ENCODE assay signal across 12 cellular contexts in genomic region chr22:48489551-48490512, GRCh38.
DNase-seq lines count a peak whose midpoint lies in the region; ATAC-seq, FAIRE-seq and TF ChIP-seq lines count a peak whose summit lies in the region.
"Had no signal": no experiment of that assay in that cellular context is flagged by ENCODE, and none has a peak within 500 bp of the region (broad histone marks: within the 10 kb centered on the region; RNA-seq: fewer than 3 reads in every experiment).

No MANE protein-coding gene starts in this region.

- in situ Hi-C loops in HepG2 (cut with HindIII; ENCODE audit: extremely low pct_ligation_motif_present, low pct_unique_long_range_greater_than_20kb): loop anchor here (5.0 to 25.0 kb wide), 3 partner anchors 648 to 1278 kb away; no protein-coding TSS in a partner anchor

- peaks cover 0 to 9% of the 10 kb centered on the region in 2 donors for H3K27me3 ChIP-seq in right lobe of liver
- H3K27me3 ChIP-seq in HepG2 (ENCODE audit: control insufficient read depth in 1 of 2, insufficient read depth in 2 of 2, low read length in 2 of 2): peaks cover 1 to 55% of the 10 kb centered on the region in 2 experiments; a peak in 3 of 5 replicates
- peaks cover 8% of the 10 kb centered on the region for H3K27me3 ChIP-seq in fibroblast of lung (ENCODE audit: control insufficient read depth, insufficient read depth, low read length)
- no peaks in the 10 kb centered on the region for H3K27me3 ChIP-seq in neural cell (ENCODE audit: insufficient read depth, low read depth, low read length)
- no peaks in the 10 kb centered on the region for H3K27me3 ChIP-seq in vagina

- POLR2A ChIA-PET in HepG2 (lab: Yijun Ruan, JAX): interaction anchor here (0.7 kb wide), 1 partner anchor 501 kb away, joined by 5 read pairs; no protein-coding TSS in a partner anchor

- no peak for TF ChIP-seq RAD21 in HepG2 (CRISPR knock-in tag; IDR thresholded peaks at IDR 0.05)
- peak; percentile 22 for TF ChIP-seq RAD21 in neural cell (conservative IDR thresholded peaks at IDR 0.05)

- H3K9me3 ChIP-seq in right lobe of liver (no peaks in the 10 kb centered on the region), HepG2 (ENCODE audit: low read length) (no peaks in the 10 kb centered on the region), fibroblast of lung (ENCODE audit: control insufficient read depth, insufficient read depth, low read depth, low read length) (no peaks in the 10 kb centered on the region), neural cell (ENCODE audit: low read length) (no peaks in the 10 kb centered on the region), vagina (no peaks in the 10 kb centered on the region)

- H2AFZ ChIP-seq in HepG2 (ENCODE audit: low read length): no peak overlapping the region
- no peak overlapping the region for H2AFZ ChIP-seq in fibroblast of lung (ENCODE audit: low read length)
- peak overlapping the region; percentile 40 for H2AFZ ChIP-seq in neural cell (ENCODE audit: low read depth, low read length)

- FAIRE-seq in HepG2 (lab: Jason Lieb, UNC): no peak
- FAIRE-seq: H54 had no signal

- H3K4me1 ChIP-seq in right lobe of liver (peaks cover 0 to 6% (median 0%) of the 10 kb centered on the region in 4 donors), HepG2 (ENCODE audit: insufficient read depth, low read length) (no peaks in the 10 kb centered on the region), fibroblast of lung (ENCODE audit: control insufficient read depth, extremely low read depth, insufficient read depth, low read length) (no peaks in the 10 kb centered on the region), vagina (peaks cover 17% of the 10 kb centered on the region)

- H3K4me3 ChIP-seq in right lobe of liver (peak overlapping the region in 2 of 3 donors; percentile 14 to 41), HepG2 (replicated peaks in 1 of 3; ENCODE audit: insufficient read depth in 1 of 3, low read depth in 2 of 3, low read length in 3 of 3) (no peak overlapping the region), fibroblast of lung (replicated peaks in 1 of 4; ENCODE audit: control extremely low read depth in 1 of 4, insufficient read depth in 1 of 4, low read depth in 3 of 4, low read length in 4 of 4) (peak overlapping the region in 2 of 4 experiments; percentile 10 to 43), neural cell (ENCODE audit: low read length) (peak overlapping the region; percentile 89), vagina (peak overlapping the region; percentile 45 to 55)

- TF ChIP-seq EP300 in HepG2 (IDR thresholded peaks at IDR 0.05; ENCODE audit: low read depth in 2 of 2, low read length in 2 of 2) (no peak), HepG2 (CRISPR knock-in tag; IDR thresholded peaks at IDR 0.05; ENCODE audit: borderline replicate concordance) (no peak), neural cell (conservative IDR thresholded peaks at IDR 0.05; ENCODE audit: poor library complexity, severe bottlenecking) (no peak)

- peak in 1 of 4 donors; percentile 20 for ATAC-seq in right lobe of liver
- no peak for ATAC-seq in HepG2

- no peaks in the 10 kb centered on the region for H3K36me3 ChIP-seq in right lobe of liver
- no peaks in the 10 kb centered on the region for H3K36me3 ChIP-seq in HepG2 (replicated peaks in 1 of 2; ENCODE audit: control insufficient read depth in 1 of 2, insufficient read depth in 2 of 2, low read length in 2 of 2)
- H3K36me3 ChIP-seq in fibroblast of lung (ENCODE audit: control insufficient read depth, insufficient read depth, low read length): no peaks in the 10 kb centered on the region
- no peaks in the 10 kb centered on the region for H3K36me3 ChIP-seq in neural cell (ENCODE audit: insufficient read depth, low read length)
- H3K36me3 ChIP-seq in vagina: no peaks in the 10 kb centered on the region

- no peak for TF ChIP-seq POLR2A in right lobe of liver (IDR thresholded peaks at IDR 0.05)
- no peak for TF ChIP-seq POLR2A in HepG2 (IDR thresholded peaks at IDR 0.05; ENCODE audit: insufficient read depth in 1 of 2, low read depth in 2 of 2, low read length in 2 of 2)
- no peak for TF ChIP-seq POLR2A in vagina (IDR thresholded peaks at IDR 0.05)

- H3K9ac ChIP-seq in HepG2 (ENCODE audit: insufficient read depth, low read depth, low read length): no peak overlapping the region
- no peak overlapping the region for H3K9ac ChIP-seq in fibroblast of lung (ENCODE audit: insufficient read depth, low read length)
- H3K9ac ChIP-seq in neural cell (ENCODE audit: low read length): peak overlapping the region; percentile 77

- intact Hi-C loops in right lobe of liver (cut with DNase I) (no loop called here), HepG2 (cut with micrococcal nuclease; ENCODE audit: unreplicated experiment) (loop anchor here (10.0 kb wide), 1 partner anchor 1275 kb away; no protein-coding TSS in a partner anchor), vagina (cut with DNase I) (no loop called here)

- no peaks in the 10 kb centered on the region for H3F3A ChIP-seq in neural cell (ENCODE audit: insufficient read depth, low read length, poor library complexity, severe bottlenecking)

- no peak for TF ChIP-seq CTCF in right lobe of liver (IDR thresholded peaks at IDR 0.05)
- no peak for TF ChIP-seq CTCF in HepG2 (CRISPR knock-in tag; IDR thresholded peaks at IDR 0.05)
- TF ChIP-seq CTCF in fibroblast of lung (conservative IDR thresholded peaks at IDR 0.05 in 1 of 2, IDR thresholded peaks at IDR 0.05 in 1 of 2; ENCODE audit: low read depth in 1 of 2, low read length in 2 of 2): no peak
- TF ChIP-seq CTCF in neural cell (IDR thresholded peaks at IDR 0.05; ENCODE audit: poor library complexity, severe bottlenecking): no peak
- TF ChIP-seq CTCF in vagina (IDR thresholded peaks at IDR 0.05): no peak

- WGBS in right lobe of liver (ENCODE audit: insufficient coverage, low coverage, low lambda C conversion rate, missing lambda C conversion rate): 3% methylated on average over 26 of the region's 113 CpGs
- WGBS in HepG2 (ENCODE audit: low lambda C conversion rate): 52% methylated on average over 9 of the region's 113 CpGs

- no peaks in the 10 kb centered on the region for H3K9me2 ChIP-seq in neural cell (ENCODE audit: insufficient read depth, low read length)

- H3K4me2 ChIP-seq in HepG2 (ENCODE audit: low read depth, low read length): no peak overlapping the region
- H3K4me2 ChIP-seq in fibroblast of lung (ENCODE audit: extremely low read depth, insufficient read depth, low read length): no peak overlapping the region
- peak overlapping the region; percentile 47 for H3K4me2 ChIP-seq in neural cell (ENCODE audit: low read length)

- DNase-seq in right lobe of liver (peak in 2 of 3 donors; percentile 33 to 55), HepG2 (ENCODE audit: low spot score) (no peak), fibroblast of lung (ENCODE audit: low read depth in 2 of 2) (peak; percentile 11 to 34), vagina (ENCODE audit: extremely low spot score in 2 of 2) (no peak), H4 (ENCODE audit: low spot score) (no peak), mucosa of gallbladder (ENCODE audit: low spot score) (no peak), OCI-M2 (lab: John Stamatoyannopoulos, UW; ENCODE audit: unreplicated experiment) (no peak)
- DNase-seq: activated CD8-positive, alpha-beta memory T cell treated with anti-CD3 and anti-CD28 coated beads, Interleukin-2, amount 50 U/mL, for 4 hours; CD4-positive, CD25-positive, alpha-beta regulatory T cell had no signal

- BruUV-seq in HepG2 (replicated peaks; lab: Mats Ljungman, UMichigan): no TSS peak

- CTCF ChIA-PET in HepG2 (lab: Yijun Ruan, JAX; ENCODE audit: low intra/inter-chr PET ratio, low total read pairs): no interaction called here

- H3K27ac ChIP-seq in right lobe of liver: no peak overlapping the region
- H3K27ac ChIP-seq in HepG2 (ENCODE audit: extremely low read length, insufficient read depth, low read length): no peak overlapping the region
- no peak overlapping the region for H3K27ac ChIP-seq in fibroblast of lung (ENCODE audit: insufficient read depth, low read length)
- H3K27ac ChIP-seq in neural cell (ENCODE audit: low read length): no peak overlapping the region
- H3K27ac ChIP-seq in vagina: no peak overlapping the region
- H3K27ac ChIP-seq: RWPE1 had no signal

- no peaks in the 10 kb centered on the region for H3K79me2 ChIP-seq in HepG2 (ENCODE audit: insufficient read depth, low read length)
- no peaks in the 10 kb centered on the region for H3K79me2 ChIP-seq in fibroblast of lung (ENCODE audit: control insufficient read depth, insufficient read depth, low read length)
- no peaks in the 10 kb centered on the region for H3K79me2 ChIP-seq in neural cell (replicated peaks; ENCODE audit: insufficient read depth, low read length)

- H4K20me1 ChIP-seq in HepG2 (ENCODE audit: insufficient read depth, low read length): no peaks in the 10 kb centered on the region; the same call in 1 of the 2 replicates
- no peaks in the 10 kb centered on the region for H4K20me1 ChIP-seq in fibroblast of lung (ENCODE audit: control insufficient read depth, extremely low read depth, insufficient read depth, low read length)
- H4K20me1 ChIP-seq in neural cell (ENCODE audit: insufficient read depth): no peaks in the 10 kb centered on the region

TF ChIP-seq in HepG2, 621 proteins besides CTCF, POLR2A, EP300 and RAD21 (continues in another document):
- TF ChIP-seq ZNF451 (CRISPR knock-in tag; IDR thresholded peaks at IDR 0.05) (no peak), FOXK2 (IDR thresholded peaks at IDR 0.05) (no peak)
- TF ChIP-seq, protein P1, sequence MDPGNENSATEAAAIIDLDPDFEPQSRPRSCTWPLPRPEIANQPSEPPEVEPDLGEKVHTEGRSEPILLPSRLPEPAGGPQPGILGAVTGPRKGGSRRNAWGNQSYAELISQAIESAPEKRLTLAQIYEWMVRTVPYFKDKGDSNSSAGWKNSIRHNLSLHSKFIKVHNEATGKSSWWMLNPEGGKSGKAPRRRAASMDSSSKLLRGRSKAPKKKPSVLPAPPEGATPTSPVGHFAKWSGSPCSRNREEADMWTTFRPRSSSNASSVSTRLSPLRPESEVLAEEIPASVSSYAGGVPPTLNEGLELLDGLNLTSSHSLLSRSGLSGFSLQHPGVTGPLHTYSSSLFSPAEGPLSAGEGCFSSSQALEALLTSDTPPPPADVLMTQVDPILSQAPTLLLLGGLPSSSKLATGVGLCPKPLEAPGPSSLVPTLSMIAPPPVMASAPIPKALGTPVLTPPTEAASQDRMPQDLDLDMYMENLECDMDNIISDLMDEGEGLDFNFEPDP (CRISPR knock-in tag; conservative IDR thresholded peaks at IDR 0.05): no peak

TF ChIP-seq in neural cell, 6 proteins besides CTCF, POLR2A, EP300 and RAD21 (continues in another document):
- TF ChIP-seq MXI1 (conservative IDR thresholded peaks at IDR 0.05; ENCODE audit: poor library complexity, severe bottlenecking): peak; percentile 56
- peak; percentile 8 for TF ChIP-seq TAF1 (IDR thresholded peaks at IDR 0.05; ENCODE audit: low read depth)

Comparison
In these comparisons a context has a peak if more than half of its experiments do, and no peak if none do; other contexts are left out.
1. DNase-seq: peak in right lobe of liver (2 of 3) and fibroblast of lung (2 of 2); none in HepG2 (single experiment), vagina (0 of 2), H4 (single experiment), mucosa of gallbladder (single experiment) and OCI-M2 (single experiment).
2. H3K4me3 ChIP-seq: peak in right lobe of liver (2 of 3), neural cell (single experiment) and vagina (2 of 2); none in HepG2 (0 of 3).